ENCODE assay signal across 8 cellular contexts in genomic region chr2:37615808-37616673, GRCh38. TPM values are rescaled to one million over a fixed set of nuclear protein-coding genes. Genes with fewer than 3 reads are reported as not detected.
DNase-seq lines count a peak whose midpoint lies in the region; ATAC-seq and TF ChIP-seq lines count a peak whose summit lies in the region.

No MANE protein-coding gene starts in this region.

- no peak overlapping the region for H3K4me3 ChIP-seq in left ventricle myocardium inferior

- peak overlapping the region; percentile 5 for H3K4me3 Mint-ChIP-seq in activated CD8-positive, alpha-beta memory T cell treated with anti-CD3 and anti-CD28 coated beads, Interleukin-2, amount 10 ng/mL, durations not matched to agents 7 days and 5 days

- H3K27ac ChIP-seq in left ventricle myocardium inferior (replicated peaks) = no peak overlapping the region

- H3K9me3 Mint-ChIP-seq in activated CD8-positive, alpha-beta memory T cell treated with anti-CD3 and anti-CD28 coated beads, Interleukin-2, amount 10 ng/mL, durations not matched to agents 7 days and 5 days (ENCODE audit: low read depth) = peaks cover 2% of the 10 kb centered on the region

- H3K4me1 Mint-ChIP-seq in activated CD8-positive, alpha-beta memory T cell treated with anti-CD3 and anti-CD28 coated beads, Interleukin-2, amount 10 ng/mL, durations not matched to agents 7 days and 5 days = peaks cover 50% of the 10 kb centered on the region

- peaks cover 7% of the 10 kb centered on the region for H3K36me3 Mint-ChIP-seq in activated CD8-positive, alpha-beta memory T cell treated with anti-CD3 and anti-CD28 coated beads, Interleukin-2, amount 10 ng/mL, durations not matched to agents 7 days and 5 days

- H3K36me3 ChIP-seq in left ventricle myocardium inferior = no peaks in the 10 kb centered on the region

- H3K27me3 ChIP-seq in left ventricle myocardium inferior (ENCODE audit: low read depth) = no peaks in the 10 kb centered on the region

- H3K27ac Mint-ChIP-seq in activated CD8-positive, alpha-beta memory T cell treated with anti-CD3 and anti-CD28 coated beads, Interleukin-2, amount 10 ng/mL, durations not matched to agents 7 days and 5 days = peak overlapping the region; percentile 90

- H3K27me3 Mint-ChIP-seq in activated CD8-positive, alpha-beta memory T cell treated with anti-CD3 and anti-CD28 coated beads, Interleukin-2, amount 10 ng/mL, durations not matched to agents 7 days and 5 days = no peaks in the 10 kb centered on the region

- no peak for TF ChIP-seq CTCF in left ventricle myocardium inferior (IDR thresholded peaks at IDR 0.05; ENCODE audit: borderline replicate concordance)

- H3K9me3 ChIP-seq in left ventricle myocardium inferior (replicated peaks) = no peaks in the 10 kb centered on the region

- DNase-seq in activated CD8-positive, alpha-beta memory T cell treated with anti-CD3 and anti-CD28 coated beads, Interleukin-2, amount 10 ng/mL, durations not matched to agents 7 days and 5 days = peak; percentile 89
- no peak for DNase-seq in activated CD8-positive, alpha-beta memory T cell treated with anti-CD3 and anti-CD28 coated beads for 24 hours
- DNase-seq in activated CD4-positive, alpha-beta T cell treated with anti-CD3 and anti-CD28 coated beads, Interleukin-2, amount 50 U/mL, for 4 hours = peak; percentile 41 to 49
- peak; percentile 47 for DNase-seq in left ventricle myocardium inferior
- DNase-seq in stimulated activated naive CD8-positive, alpha-beta T cell treated with anti-CD3 and anti-CD28 coated beads, Interleukin-15, Interleukin-2, amounts not matched to agents 100 U/mL and 50 U/mL, for 24 hours = peak; percentile 58
- DNase-seq in DMS53 (lab: John Stamatoyannopoulos, UW) = no peak
- no peak for DNase-seq in NCI-H524 treated with DMSO at 0.1 percent for 48 hours (lab: John Stamatoyannopoulos, UW)

- ATAC-seq in activated CD8-positive, alpha-beta memory T cell treated with anti-CD3 and anti-CD28 coated beads, Interleukin-2, amount 10 ng/mL, durations not matched to agents 7 days and 5 days = peak; percentile 93
- peak; percentile 45 for ATAC-seq in stimulated activated naive CD8-positive, alpha-beta T cell treated with anti-CD3 and anti-CD28 coated beads, Interleukin-15, Interleukin-2, amounts not matched to agents 100 U/mL and 50 U/mL, for 24 hours
- ATAC-seq in HG03159 (IDR thresholded peaks at IDR 0.05; ENCODE audit: unreplicated experiment) = no peak

- CTCF ChIA-PET in activated CD8-positive, alpha-beta memory T cell treated with anti-CD3 and anti-CD28 coated beads, Interleukin-2, amount 10 ng/mL, durations not matched to agents 7 days and 5 days (lab: Charles Lee) = interaction anchor here (1.1 to 1.7 kb wide), 3 partner anchors 14 to 30 kb away, joined by 4 to 5 read pairs (median 4); no protein-coding TSS in a partner anchor

- peaks cover 25% of the 10 kb centered on the region for H3K4me1 ChIP-seq in left ventricle myocardium inferior

- intact Hi-C loops in left ventricle myocardium inferior (cut with micrococcal nuclease) = no loop called here

RNA-seq across cellular contexts. Expression of gene CDC42EP3, which starts 55.4 kb away (rescaled TPM):
- 10 to 100 TPM; 27.6 to 32.5 TPM for total RNA-seq in activated CD8-positive, alpha-beta memory T cell treated with anti-CD3 and anti-CD28 coated beads, Interleukin-2, amount 10 ng/mL, durations not matched to agents 7 days and 5 days
- total RNA-seq in left ventricle myocardium inferior = 81.9 TPM

Comparison
In these comparisons a context has a peak if more than half of its experiments do, and no peak if none do; other contexts are left out.
1. DNase-seq: peak in activated CD8-positive, alpha-beta memory T cell treated with anti-CD3 and anti-CD28 coated beads, Interleukin-2, amount 10 ng/mL, durations not matched to agents 7 days and 5 days (single experiment), activated CD4-positive, alpha-beta T cell treated with anti-CD3 and anti-CD28 coated beads, Interleukin-2, amount 50 U/mL, for 4 hours (2 of 2), left ventricle myocardium inferior (single experiment) and stimulated activated naive CD8-positive, alpha-beta T cell treated with anti-CD3 and anti-CD28 coated beads, Interleukin-15, Interleukin-2, amounts not matched to agents 100 U/mL and 50 U/mL, for 24 hours (single experiment); none in activated CD8-positive, alpha-beta memory T cell treated with anti-CD3 and anti-CD28 coated beads for 24 hours (single experiment), DMS53 (single experiment) and NCI-H524 treated with DMSO at 0.1 percent for 48 hours (single experiment).